10 cellular contexts compared by ENCODE assay signal in the genomic region with DNA sequence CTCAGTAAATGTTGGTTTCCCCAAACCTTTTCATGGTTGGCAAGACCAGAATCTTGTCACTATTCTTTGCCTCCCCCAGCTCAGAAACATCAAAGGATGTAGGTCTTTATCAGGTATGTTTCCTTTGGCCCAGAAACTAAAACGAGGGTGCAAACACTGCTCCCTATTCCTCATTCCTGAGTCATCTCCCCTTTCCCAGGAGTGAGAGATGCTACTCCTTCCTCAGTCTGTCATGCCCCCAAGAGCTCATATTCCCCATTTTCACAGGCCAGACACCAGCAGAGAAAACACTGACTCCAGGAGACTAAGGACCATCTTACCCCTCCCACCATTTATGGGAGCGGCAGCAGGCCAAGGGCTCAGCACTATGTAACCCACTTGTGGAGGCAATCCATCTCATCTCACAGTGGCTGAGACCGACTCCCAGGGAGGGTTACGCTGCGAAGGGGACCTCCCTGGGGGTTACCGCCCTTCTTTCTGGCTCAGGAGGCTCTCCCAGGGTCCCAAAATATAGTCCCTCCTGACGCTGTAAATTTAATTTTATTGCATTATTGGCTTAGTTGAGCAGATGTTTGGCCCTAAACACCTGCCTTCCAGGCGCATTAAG. TPM values are rescaled to one million over a fixed set of nuclear protein-coding genes. Genes with fewer than 3 reads are reported as not detected.
DNase-seq lines count a peak whose midpoint lies in the region; ATAC-seq, FAIRE-seq and TF ChIP-seq lines count a peak whose summit lies in the region.
"Had no signal": no experiment of that assay in that cellular context is flagged by ENCODE, and none has a peak within 500 bp of the region (broad histone marks: within the 10 kb centered on the region; RNA-seq: fewer than 3 reads in every experiment).

No MANE protein-coding gene starts in this region.

- H3K36me3 ChIP-seq in HCT116 (ENCODE audit: control insufficient read depth in 1 of 2, insufficient read depth in 2 of 2, low read length in 2 of 2): peaks cover 25 to 29% of the 10 kb centered on the region in 2 experiments

- H3K4me1 ChIP-seq in HCT116 (ENCODE audit: control insufficient read depth in 1 of 2, insufficient read depth in 2 of 2, low read length in 2 of 2): peaks cover 12 to 19% of the 10 kb centered on the region in 2 experiments

- peaks cover 28% of the 10 kb centered on the region for H3K36me3 Mint-ChIP-seq in activated naive CD8-positive, alpha-beta T cell treated with anti-CD3 and anti-CD28 coated beads, Interleukin-2, amount 10 ng/mL, durations not matched to agents 7 days and 5 days
- H3K36me3 Mint-ChIP-seq in mesothelial cell of epicardium: peaks cover 26% of the 10 kb centered on the region

- H3K4me3 ChIP-seq in AG04450 (ENCODE audit: low read depth, low read length) (peak overlapping the region; percentile 71; the same call in 1 of the 2 replicates), HCT116 (replicated peaks in 1 of 2; ENCODE audit: low read depth in 1 of 2, low read length in 2 of 2) (peak overlapping the region; percentile 76 to 94)

- H3K4me3 Mint-ChIP-seq in activated naive CD8-positive, alpha-beta T cell treated with anti-CD3 and anti-CD28 coated beads, Interleukin-2, amount 10 ng/mL, durations not matched to agents 7 days and 5 days: peak overlapping the region; percentile 98
- peak overlapping the region; percentile 89 for H3K4me3 Mint-ChIP-seq in mesothelial cell of epicardium

- CTCF ChIA-PET in AG04450 (lab: Charles Lee) (interaction anchor here (0.6 to 1.3 kb wide), 4 partner anchors 13 to 364 kb away, joined by 3 to 6 read pairs (median 4); no protein-coding TSS in a partner anchor), HCT116 (lab: Charles Lee) (interaction anchor here (1.2 kb wide), 1 partner anchor 246 kb away, joined by 3 read pairs; a partner anchor contains a TSS)

- H3K27me3 ChIP-seq in AG04450 (ENCODE audit: control insufficient read depth, insufficient read depth, low read length) (no peaks in the 10 kb centered on the region), HCT116 (ENCODE audit: insufficient read depth, low read length) (no peaks in the 10 kb centered on the region)

- RAD21 ChIA-PET in HCT116 (lab: Charles Lee; ENCODE audit: low non-redundant PET in 1 of 2, low total read pairs in 2 of 2, uncharacterized antibody in 2 of 2, unreplicated experiment in 2 of 2): no interaction called here

- DNase-seq in AG04450 (ENCODE audit: low read depth, low spot score) (no peak), HCT116 (ENCODE audit: low read depth, low spot score) (no peak), mesothelial cell of epicardium (ENCODE audit: low spot score in 2 of 2, unreplicated experiment in 2 of 2) (no peak), NCI-H526 treated with DMSO at 0.1 percent for 48 hours (lab: John Stamatoyannopoulos, UW) (no peak), UCSD-AML1 (lab: John Stamatoyannopoulos, UW; ENCODE audit: unreplicated experiment) (no peak), NCI-H1417 (lab: John Stamatoyannopoulos, UW) (no peak), GM19239 (ENCODE audit: insufficient read length, low spot score) (no peak)
- no peak for DNase-seq in activated naive CD8-positive, alpha-beta T cell treated with anti-CD3 and anti-CD28 coated beads, Interleukin-2, amount 10 ng/mL, durations not matched to agents 7 days and 5 days
- DNase-seq: caudate nucleus, Right ventricle myocardium superior had no signal

- peaks cover 25% of the 10 kb centered on the region for H3K4me1 Mint-ChIP-seq in activated naive CD8-positive, alpha-beta T cell treated with anti-CD3 and anti-CD28 coated beads, Interleukin-2, amount 10 ng/mL, durations not matched to agents 7 days and 5 days
- peaks cover 22% of the 10 kb centered on the region for H3K4me1 Mint-ChIP-seq in mesothelial cell of epicardium

- peak overlapping the region; percentile 44 for H3K27ac Mint-ChIP-seq in activated naive CD8-positive, alpha-beta T cell treated with anti-CD3 and anti-CD28 coated beads, Interleukin-2, amount 10 ng/mL, durations not matched to agents 7 days and 5 days
- H3K27ac Mint-ChIP-seq in mesothelial cell of epicardium: no peak overlapping the region

- TSS peak; percentile 45 for BruUV-seq in HCT116 (replicated peaks; lab: Mats Ljungman, UMichigan)

- H3K9me3 Mint-ChIP-seq in activated naive CD8-positive, alpha-beta T cell treated with anti-CD3 and anti-CD28 coated beads, Interleukin-2, amount 10 ng/mL, durations not matched to agents 7 days and 5 days: peaks cover 4% of the 10 kb centered on the region
- H3K9me3 Mint-ChIP-seq in mesothelial cell of epicardium: peaks cover under 1% of the 10 kb centered on the region

- no peak for ATAC-seq in HCT116
- ATAC-seq in activated naive CD8-positive, alpha-beta T cell treated with anti-CD3 and anti-CD28 coated beads, Interleukin-2, amount 10 ng/mL, durations not matched to agents 7 days and 5 days (ENCODE audit: low read depth): no peak

- no peak for TF ChIP-seq CTCF in AG04450 (IDR thresholded peaks at IDR 0.05; ENCODE audit: low read depth, low read length)
- no peak for TF ChIP-seq CTCF in HCT116 (IDR thresholded peaks at IDR 0.05 in 2 of 3, conservative IDR thresholded peaks at IDR 0.05 in 1 of 3; ENCODE audit: borderline replicate concordance in 1 of 3, insufficient read depth in 1 of 3, low read depth in 2 of 3, low read length in 2 of 3)
- no peak for TF ChIP-seq CTCF in mesothelial cell of epicardium (IDR thresholded peaks at IDR 0.05; ENCODE audit: unreplicated experiment)

- no peaks in the 10 kb centered on the region for H3K9me2 ChIP-seq in HCT116 (ENCODE audit: insufficient read depth)

- TF ChIP-seq POLR2A in HCT116 (IDR thresholded peaks at IDR 0.05; ENCODE audit: borderline replicate concordance, extremely low read depth, insufficient read depth, insufficient read length): no peak

- no peaks in the 10 kb centered on the region for H4K20me1 ChIP-seq in HCT116 (ENCODE audit: insufficient read depth)

- POLR2A ChIA-PET in AG04450 (lab: Yijun Ruan, JAX): interaction anchor here (0.6 kb wide), 1 partner anchor 116 kb away, joined by 3 read pairs; no protein-coding TSS in a partner anchor
- POLR2A ChIA-PET in HCT116 (lab: Charles Lee): interaction anchor here (1.0 to 1.2 kb wide), 2 partner anchors 35 to 231 kb away, joined by 3 read pairs; no protein-coding TSS in a partner anchor
- POLR2A ChIA-PET in activated naive CD8-positive, alpha-beta T cell treated with anti-CD3 and anti-CD28 coated beads, Interleukin-2, amount 10 ng/mL, durations not matched to agents 7 days and 5 days (lab: Charles Lee): interaction anchor here (0.6 to 2.9 kb wide), 5 partner anchors 14 to 230 kb away, joined by 3 to 21 read pairs (median 3); a partner anchor contains a TSS

- peaks cover 61% of the 10 kb centered on the region for H3K79me2 ChIP-seq in HCT116 (ENCODE audit: insufficient read depth, low read length)

- no peak for TF ChIP-seq RAD21 in HCT116 (IDR thresholded peaks at IDR 0.05; ENCODE audit: low read depth)

- intact Hi-C loops in HCT116 (cut with micrococcal nuclease): no loop called here

- H3K27ac ChIP-seq in AG04450 (ENCODE audit: low read depth, low read length): no peak overlapping the region
- no peak overlapping the region; the same call in 1 of the 2 replicates for H3K27ac ChIP-seq in HCT116 (ENCODE audit: low read depth, low read length)

- H3K9me3 ChIP-seq in AG04450 (ENCODE audit: control insufficient read depth, insufficient read depth, low read length): peaks cover 10% of the 10 kb centered on the region
- H3K9me3 ChIP-seq in HCT116 (ENCODE audit: control insufficient read depth in 1 of 2, insufficient read depth in 1 of 2, low read depth in 1 of 2, low read length in 2 of 2): no peaks in the 10 kb centered on the region

- peak overlapping the region; percentile 93 for H3K9ac ChIP-seq in HCT116 (ENCODE audit: low read length)

- no peak for FAIRE-seq in GM19239 (lab: Jason Lieb, UNC)

- no peaks in the 10 kb centered on the region for H3K27me3 Mint-ChIP-seq in activated naive CD8-positive, alpha-beta T cell treated with anti-CD3 and anti-CD28 coated beads, Interleukin-2, amount 10 ng/mL, durations not matched to agents 7 days and 5 days
- no peaks in the 10 kb centered on the region for H3K27me3 Mint-ChIP-seq in mesothelial cell of epicardium (ENCODE audit: low read depth)

- peak overlapping the region; percentile 80 for H3K4me2 ChIP-seq in HCT116 (ENCODE audit: low read length)

- no peak overlapping the region for H2AFZ ChIP-seq in HCT116 (ENCODE audit: low read depth, low read length, poor library complexity, severe bottlenecking)

RNA-seq across cellular contexts. Expression of a gene that starts 1.5 kb away (rescaled TPM):
- 9.3 and 13.6 TPM in 2 replicates for polyA plus RNA-seq in AG04450 (2011; rRNA removed)
- polyA minus RNA-seq in AG04450 (2011; rRNA and poly(A)+ RNA removed): 14.6 and 18.3 TPM in 2 replicates
- total RNA-seq in HCT116 (2021; ENCODE audit: unreplicated experiment) (53.2 TPM), mesothelial cell of epicardium (28.6 to 35.8 TPM (median 35.4 TPM) in 3 replicates)
- polyA plus RNA-seq in HCT116 (2012): 28.6 and 31.0 TPM in 2 replicates
- total RNA-seq in activated naive CD8-positive, alpha-beta T cell treated with anti-CD3 and anti-CD28 coated beads, Interleukin-2, amount 10 ng/mL, durations not matched to agents 7 days and 5 days: 10 to 100 TPM; 29.4 to 30.2 TPM

RNA-seq across cellular contexts. Expression of a gene that starts 18.1 kb away (rescaled TPM):
- 23.9 and 27.1 TPM in 2 replicates for polyA plus RNA-seq in AG04450 (2011; rRNA removed)
- 26.8 and 33.9 TPM in 2 replicates for polyA minus RNA-seq in AG04450 (2011; rRNA and poly(A)+ RNA removed)
- total RNA-seq in HCT116 (2021; ENCODE audit: unreplicated experiment) (26.0 TPM), mesothelial cell of epicardium (25.3 to 28.3 TPM (median 27.7 TPM) in 3 replicates)
- 25.2 and 28.6 TPM in 2 replicates for polyA plus RNA-seq in HCT116 (2012)
- 10 to 100 TPM; 12.5 to 13.1 TPM for total RNA-seq in activated naive CD8-positive, alpha-beta T cell treated with anti-CD3 and anti-CD28 coated beads, Interleukin-2, amount 10 ng/mL, durations not matched to agents 7 days and 5 days

RNA-seq across cellular contexts. Expression of a gene that starts 31.5 kb away (rescaled TPM):
- 33.5 and 42.2 TPM in 2 replicates for polyA plus RNA-seq in AG04450 (2011; rRNA removed)
- polyA minus RNA-seq in AG04450 (2011; rRNA and poly(A)+ RNA removed): 18.7 and 23.1 TPM in 2 replicates
- total RNA-seq in HCT116 (2021; ENCODE audit: unreplicated experiment) (80.7 TPM), mesothelial cell of epicardium (72.1 to 77.2 TPM (median 76.9 TPM) in 3 replicates)
- 70.6 and 83.4 TPM in 2 replicates for polyA plus RNA-seq in HCT116 (2012)
- total RNA-seq in activated naive CD8-positive, alpha-beta T cell treated with anti-CD3 and anti-CD28 coated beads, Interleukin-2, amount 10 ng/mL, durations not matched to agents 7 days and 5 days: 10 to 100 TPM; 57.8 to 64.8 TPM

RNA-seq across cellular contexts. Expression of a gene that starts 31.6 kb away (rescaled TPM):
- polyA plus RNA-seq in AG04450 (2011; rRNA removed): 8.1 and 8.7 TPM in 2 replicates
- polyA minus RNA-seq in AG04450 (2011; rRNA and poly(A)+ RNA removed): 4.1 and 8.6 TPM in 2 replicates
- 32.6 TPM for total RNA-seq in HCT116 (2021; ENCODE audit: unreplicated experiment)
- 26.2 and 26.4 TPM in 2 replicates for polyA plus RNA-seq in HCT116 (2012)
- 10 to 100 TPM; 18.3 to 21.5 TPM for total RNA-seq in activated naive CD8-positive, alpha-beta T cell treated with anti-CD3 and anti-CD28 coated beads, Interleukin-2, amount 10 ng/mL, durations not matched to agents 7 days and 5 days
- 13.5 to 18.9 TPM (median 16.5 TPM) in 3 replicates for total RNA-seq in mesothelial cell of epicardium

RNA-seq across cellular contexts. Expression of a gene that starts 35.9 kb away (rescaled TPM):
- 29.2 and 32.7 TPM in 2 replicates for polyA plus RNA-seq in AG04450 (2011; rRNA removed)
- 140 and 198 TPM in 2 replicates for polyA minus RNA-seq in AG04450 (2011; rRNA and poly(A)+ RNA removed)
- total RNA-seq in HCT116 (2021; ENCODE audit: unreplicated experiment) (47.8 TPM), mesothelial cell of epicardium (73.7 to 79.7 TPM (median 76.2 TPM) in 3 replicates)
- polyA plus RNA-seq in HCT116 (2012): 20.5 and 22.6 TPM in 2 replicates
- 10 to 100 TPM; 61.0 to 68.4 TPM for total RNA-seq in activated naive CD8-positive, alpha-beta T cell treated with anti-CD3 and anti-CD28 coated beads, Interleukin-2, amount 10 ng/mL, durations not matched to agents 7 days and 5 days
